ENCODE assay signal across 14 cellular contexts in genomic region chr2:46163804-46164569, GRCh38.
A peak's percentile ranks its signal among the peaks of the same experiment; 100 is the strongest.
DNase-seq lines count a peak whose midpoint lies in the region; ATAC-seq and TF ChIP-seq lines count a peak whose summit lies in the region.
"Had no signal": no experiment of that assay in that cellular context is flagged by ENCODE, and none has a peak within 500 bp of the region (broad histone marks: within the 10 kb centered on the region; RNA-seq: fewer than 3 reads in every experiment).

No MANE protein-coding gene starts in this region.

- H3K27me3 ChIP-seq in RWPE2 (ENCODE audit: insufficient read depth, poor library complexity, severe bottlenecking) (no peaks in the 10 kb centered on the region), smooth muscle cell (ENCODE audit: low read depth) (no peaks in the 10 kb centered on the region)
- H3K27me3 ChIP-seq: adrenal gland had no signal

- H3K36me3 ChIP-seq in RWPE2 (ENCODE audit: low read depth): no peaks in the 10 kb centered on the region
- H3K36me3 ChIP-seq in smooth muscle cell (ENCODE audit: low read depth): no peaks in the 10 kb centered on the region
- H3K36me3 ChIP-seq: adrenal gland had no signal

- peak overlapping the region; percentile 97 for H3K27ac ChIP-seq in RWPE2 (ENCODE audit: poor library complexity, severe bottlenecking)
- peak overlapping the region; percentile 85 for H3K27ac ChIP-seq in smooth muscle cell (ENCODE audit: low read depth)

- no peaks in the 10 kb centered on the region for H3K9me3 ChIP-seq in RWPE2 (ENCODE audit: severe bottlenecking)
- no peaks in the 10 kb centered on the region for H3K9me3 ChIP-seq in smooth muscle cell (replicated peaks; ENCODE audit: low read depth)
- H3K9me3 ChIP-seq: adrenal gland had no signal

- H3K79me2 ChIP-seq in smooth muscle cell (ENCODE audit: low read depth): no peaks in the 10 kb centered on the region

- H2AFZ ChIP-seq in smooth muscle cell (ENCODE audit: low read depth): no peak overlapping the region

- no peak overlapping the region for H3K4me3 ChIP-seq in RWPE2 (ENCODE audit: severe bottlenecking)
- no peak overlapping the region for H3K4me3 ChIP-seq in fibroblast of pulmonary artery (replicated peaks; ENCODE audit: low read depth, low read length)
- H3K4me3 ChIP-seq in smooth muscle cell: no peak overlapping the region
- H3K4me3 ChIP-seq: adrenal gland, K562 had no signal

- WGBS in smooth muscle cell (ENCODE audit: low lambda C conversion rate): 74% methylated on average over 8 of the region's 8 CpGs

- peaks cover 11% of the 10 kb centered on the region for H3F3A ChIP-seq in smooth muscle cell (ENCODE audit: low read depth)

- DNase-seq in ELR (ENCODE audit: low read depth) (peak; percentile 84), RWPE2 (ENCODE audit: low spot score) (no peak), fibroblast of pulmonary artery (ENCODE audit: low read depth) (peak; percentile 38), smooth muscle cell (lab: John Stamatoyannopoulos, UW; ENCODE audit: unreplicated experiment) (no peak), iPS-NIHi11 (ENCODE audit: low spot score) (no peak)
- DNase-seq: activated CD8-positive, alpha-beta T cell treated with anti-CD3 and anti-CD28 coated beads, Interleukin-2, amount 10 ng/mL, durations not matched to agents 7 days and 5 days; CD8-positive, alpha-beta memory T cell; NCI-H345 had no signal

- peaks cover 29% of the 10 kb centered on the region for H3K4me1 ChIP-seq in RWPE2 (ENCODE audit: insufficient read depth, poor library complexity, severe bottlenecking)
- H3K4me1 ChIP-seq in smooth muscle cell (ENCODE audit: low read depth): peaks cover 6% of the 10 kb centered on the region
- H3K4me1 ChIP-seq: adrenal gland had no signal

- TF ChIP-seq CTCF in RWPE2 (IDR thresholded peaks at IDR 0.05; ENCODE audit: poor library complexity, severe bottlenecking) (no peak), fibroblast of pulmonary artery (IDR thresholded peaks at IDR 0.05; ENCODE audit: low read length, missing control alignments) (no peak), smooth muscle cell (IDR thresholded peaks at IDR 0.05; ENCODE audit: borderline replicate concordance, insufficient read depth, poor library complexity, severe bottlenecking) (no peak)

- no peak overlapping the region for H3K9ac ChIP-seq in smooth muscle cell (ENCODE audit: low read depth)

- ATAC-seq in RWPE2 (ENCODE audit: low read depth): peak; percentile 81
- no peak for ATAC-seq in GM21619 (IDR thresholded peaks at IDR 0.05; ENCODE audit: unreplicated experiment)
- ATAC-seq in GM21360 (IDR thresholded peaks at IDR 0.05; ENCODE audit: unreplicated experiment): no peak
- ATAC-seq in HG03521 (IDR thresholded peaks at IDR 0.05; ENCODE audit: unreplicated experiment): no peak
- ATAC-seq: activated CD8-positive, alpha-beta T cell treated with anti-CD3 and anti-CD28 coated beads, Interleukin-2, amount 10 ng/mL, durations not matched to agents 7 days and 5 days; K562; stimulated activated memory B cell treated with anti-CD40 and anti-IgM and Interleukin-4, amounts not matched to agents 10 μg/mL and 1 μg/mL and 100 μg/mL, for 72 hours had no signal

- no peaks in the 10 kb centered on the region for H4K20me1 ChIP-seq in smooth muscle cell (ENCODE audit: low read depth)

- H3K4me2 ChIP-seq in smooth muscle cell: peak overlapping the region; percentile 71

Comparison
In these comparisons a context has a peak if more than half of its experiments do, and no peak if none do; other contexts are left out.
1. DNase-seq: peak in ELR (single experiment) and fibroblast of pulmonary artery (single experiment); none in RWPE2 (single experiment), smooth muscle cell (single experiment) and iPS-NIHi11 (single experiment).